Comparison of ENCODE assay signal across 21 cellular contexts in genomic region chr18:42069036-42069435, GRCh38.
"Had no signal": no experiment of that assay in that cellular context is flagged by ENCODE, and none has a peak within 500 bp of the region (broad histone marks: within the 10 kb centered on the region; RNA-seq: fewer than 3 reads in every experiment).

No MANE protein-coding gene starts in this region.

- DNase-seq: activated CD4-positive, alpha-beta T cell treated with anti-CD3 and anti-CD28 coated beads for 4 hours; activated CD8-positive, alpha-beta memory T cell treated with anti-CD3 and anti-CD28 coated beads, Interleukin-2, amount 50 U/mL, for 48 hours; activated CD8-positive, alpha-beta T cell treated with anti-CD3 and anti-CD28 coated beads for 36 hours; activated naive CD4-positive, alpha-beta T cell treated with anti-CD3 and anti-CD28 coated beads, Interleukin-2, amount 50 U/mL, for 16 hours; activated naive CD8-positive, alpha-beta T cell treated with anti-CD3 and anti-CD28 coated beads, Interleukin-2, amount 10 ng/mL, durations not matched to agents 7 days and 5 days; activated T-cell treated with anti-CD3 and anti-CD28 coated beads, Interleukin-2, amount 50 U/mL, for 1 hour; adrenal gland; aorta; MM.1S; NCI-H1105; NCI-H1436; NCI-H1694 treated with DMSO at 0.1 percent for 48 hours; NCI-H2081; NCI-H510A treated with DMSO at 0.1 percent for 48 hours; RPMI8226; SHP77; SW 1271 had no signal

- H3K4me3 ChIP-seq: adrenal gland, SJSA1 had no signal

- H3K27ac ChIP-seq: adrenal gland, KMS-11, SJSA1 had no signal

- ATAC-seq: activated CD4-positive, CD25-positive, alpha-beta regulatory T cell treated with anti-CD3 and anti-CD28 coated beads, Interleukin-2, amount 50 U/mL, for 24 hours; activated CD8-positive, alpha-beta T cell treated with anti-CD3 and anti-CD28 coated beads for 36 hours; SK-N-SH treated with all-trans-retinoic acid at 6 μM for 48 hours had no signal
